Comparison of ENCODE assay signal across 8 cellular contexts in genomic region chr17:63621229-63621683, GRCh38. TPM values are rescaled to one million over a fixed set of nuclear protein-coding genes. Genes with fewer than 3 reads are reported as not detected.
DNase-seq lines count a peak whose midpoint lies in the region; ATAC-seq and TF ChIP-seq lines count a peak whose summit lies in the region.

No MANE protein-coding gene starts in this region.

- no peaks in the 10 kb centered on the region for H3K9me3 ChIP-seq in cardiac muscle cell (ENCODE audit: low read depth)
- H3K9me3 ChIP-seq in lung (ENCODE audit: control insufficient read depth in 2 of 2, insufficient read depth in 1 of 2, low read length in 1 of 2), result no peaks in the 10 kb centered on the region
- no peaks in the 10 kb centered on the region for H3K9me3 ChIP-seq in upper lobe of left lung

- H3K36me3 ChIP-seq in cardiac muscle cell, result no peaks in the 10 kb centered on the region
- no peaks in the 10 kb centered on the region for H3K36me3 ChIP-seq in brain microvascular endothelial cell (replicated peaks)
- no peaks in the 10 kb centered on the region for H3K36me3 ChIP-seq in lung (ENCODE audit: control insufficient read depth in 2 of 2, insufficient read depth in 2 of 2, low read length in 2 of 2)
- H3K36me3 ChIP-seq in upper lobe of left lung, result no peaks in the 10 kb centered on the region

- H3K27ac ChIP-seq in cardiac muscle cell (peak overlapping the region; percentile 78), brain microvascular endothelial cell (peak overlapping the region; percentile 7), lung (ENCODE audit: low read depth in 1 of 2, low read length in 1 of 2) (peak overlapping the region; percentile 85 to 94), upper lobe of left lung (peak overlapping the region; percentile 72 to 95 (median 91))

- ATAC-seq in left ventricle myocardium superior (no peak), lung (ENCODE audit: insufficient read depth, low FRiP score) (no peak), upper lobe of left lung (ENCODE audit: low FRiP score in 2 of 2) (no peak), GM18867 (IDR thresholded peaks at IDR 0.05; ENCODE audit: unreplicated experiment) (no peak), HG03378 (IDR thresholded peaks at IDR 0.05; ENCODE audit: unreplicated experiment) (no peak)

- no peak for TF ChIP-seq POLR2A in upper lobe of left lung (IDR thresholded peaks at IDR 0.05)

- in situ Hi-C loops in brain microvascular endothelial cell (cut with HindIII; ENCODE audit: low pct_ligation_motif_present, low sequenced_read_pairs), result no loop called here

- H3K27me3 ChIP-seq in cardiac muscle cell, result no peaks in the 10 kb centered on the region
- H3K27me3 ChIP-seq in brain microvascular endothelial cell (replicated peaks), result no peaks in the 10 kb centered on the region
- no peaks in the 10 kb centered on the region for H3K27me3 ChIP-seq in lung (ENCODE audit: control insufficient read depth, insufficient read depth)
- H3K27me3 ChIP-seq in upper lobe of left lung, result no peaks in the 10 kb centered on the region

- DNase-seq in cardiac muscle cell (ENCODE audit: low read depth in 1 of 2, low spot score in 1 of 2), result no peak
- DNase-seq in left ventricle myocardium superior, result no peak
- DNase-seq in brain microvascular endothelial cell, result no peak
- DNase-seq in lung (ENCODE audit: low spot score), result no peak
- no peak for DNase-seq in upper lobe of left lung
- DNase-seq in GF-D8 (lab: John Stamatoyannopoulos, UW), result no peak

- intact Hi-C loops in left ventricle myocardium superior (cut with micrococcal nuclease), result no loop called here

- H3K4me3 ChIP-seq in cardiac muscle cell (peak overlapping the region; percentile 62), brain microvascular endothelial cell (ENCODE audit: low read depth, low read length) (peak overlapping the region; percentile 72), lung (peak overlapping the region; percentile 53), upper lobe of left lung (peak overlapping the region; percentile 18 to 86 (median 80))

- TF ChIP-seq CTCF in cardiac muscle cell (IDR thresholded peaks at IDR 0.05; ENCODE audit: low read depth, low read length) (no peak), brain microvascular endothelial cell (IDR thresholded peaks at IDR 0.05; ENCODE audit: low read depth, low read length, missing control alignments) (no peak), lung (IDR thresholded peaks at IDR 0.05; ENCODE audit: control extremely low read depth, extremely low read depth) (no peak), upper lobe of left lung (IDR thresholded peaks at IDR 0.05) (no peak)

- H3K4me1 ChIP-seq in cardiac muscle cell (ENCODE audit: low read depth) (peaks cover 13% of the 10 kb centered on the region), lung (ENCODE audit: control insufficient read depth in 2 of 2, insufficient read depth in 2 of 2, low read length in 2 of 2) (peaks cover 2 to 14% of the 10 kb centered on the region in 2 donors), upper lobe of left lung (peaks cover 25 to 36% (median 30%) of the 10 kb centered on the region in 4 donors)

- WGBS in lung, 2 donors, result 8 to 16% methylated on average over 10 of the region's 10 CpGs
- 13 to 16% methylated on average over 4 to 10 of the region's 10 CpGs for WGBS in upper lobe of left lung, 2 donors

- no peak for TF ChIP-seq EP300 in upper lobe of left lung (IDR thresholded peaks at IDR 0.05)

RNA-seq across cellular contexts. Expression of gene MAP3K3, which starts 1.0 kb away (rescaled TPM):
- total RNA-seq in cardiac muscle cell, result 28.1 and 31.1 TPM in 2 replicates
- 26.5 and 31.9 TPM in 2 replicates for polyA plus RNA-seq in cardiac muscle cell
- 36.9 TPM for total RNA-seq in left ventricle myocardium superior
- total RNA-seq in lung, result 10 to 100 TPM; 50.1 to 56.3 TPM
- 10 to 100 TPM; 24.5 to 33.0 TPM for polyA plus RNA-seq in lung
- 100 to 1,000 TPM in 1 of 6 donors, 10 to 100 TPM in 5; 55.1 to 116 (median 60.4) TPM for total RNA-seq in upper lobe of left lung

RNA-seq across cellular contexts. Expression of gene TACO1, which starts 20.6 kb away (rescaled TPM):
- total RNA-seq in cardiac muscle cell (25.6 and 34.1 TPM in 2 replicates), left ventricle myocardium superior (45.5 TPM), lung (10 to 100 TPM; 11.1 to 20.7 TPM), upper lobe of left lung (10 to 100 TPM in 5 of 6 donors, 1 to 10 TPM in 1; 6.3 to 17.5 (median 13.5) TPM)
- polyA plus RNA-seq in cardiac muscle cell (41.3 and 54.9 TPM in 2 replicates), lung (10 to 100 TPM; 16.9 to 18.1 TPM)

Comparison
In these comparisons a context has a peak if more than half of its experiments do, and no peak if none do; other contexts are left out.
1. H3K27ac ChIP-seq: peak in every context shown above with its lines; median percentile 91 in upper lobe of left lung; 90 in lung; 78 in cardiac muscle cell; 7 in brain microvascular endothelial cell.